In the genomic region with DNA sequence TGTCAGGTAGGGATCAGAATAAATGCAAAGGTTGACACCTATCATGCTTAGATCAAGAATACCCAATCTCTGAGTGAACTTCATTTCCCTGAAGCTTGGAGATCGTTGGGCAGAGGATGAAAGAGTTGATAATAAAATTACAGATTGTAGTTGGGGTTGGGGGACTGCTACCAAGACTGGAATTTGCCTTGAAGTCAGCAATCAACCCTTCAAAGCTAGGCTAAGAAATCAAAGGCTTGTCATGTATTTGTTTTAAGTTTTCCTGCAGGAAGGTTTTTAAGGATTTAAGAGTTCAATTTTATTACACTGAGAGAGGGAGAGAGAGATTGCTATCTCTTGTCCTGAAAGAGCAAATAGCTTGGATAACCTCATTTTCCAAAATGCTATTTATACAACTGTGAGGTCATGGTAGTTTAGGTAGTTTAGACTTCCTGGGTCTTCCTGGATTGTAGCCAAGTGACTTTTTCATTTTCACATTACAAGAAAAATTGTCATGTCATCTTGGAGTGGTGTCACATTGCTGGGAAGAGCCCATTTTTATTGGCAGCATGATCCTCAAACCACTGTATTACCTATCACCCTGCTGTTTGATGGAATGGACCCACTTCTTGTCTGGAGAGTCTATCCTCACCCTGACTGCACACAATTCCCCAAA, we compare ENCODE assay signal across 24 cellular contexts. TPM values are rescaled to one million over a fixed set of nuclear protein-coding genes. Genes with fewer than 3 reads are reported as not detected.
A peak's percentile ranks its signal among the peaks of the same experiment; 100 is the strongest.
DNase-seq lines count a peak whose midpoint lies in the region; ATAC-seq and TF ChIP-seq lines count a peak whose summit lies in the region.
"Had no signal": no experiment of that assay in that cellular context is flagged by ENCODE, and none has a peak within 500 bp of the region (broad histone marks: within the 10 kb centered on the region; RNA-seq: fewer than 3 reads in every experiment).

No MANE protein-coding gene starts in this region.

- intact Hi-C loops in Caco-2 (cut with micrococcal nuclease; ENCODE audit: unreplicated experiment) (loop anchor here (1.0 to 2.0 kb wide), 4 partner anchors 22 to 84 kb away; no protein-coding TSS in a partner anchor), Panc1 (cut with micrococcal nuclease; ENCODE audit: unreplicated experiment) (no loop called here), adrenal gland (cut with DNase I) (no loop called here)

- TF ChIP-seq POLR2A in adrenal gland (IDR thresholded peaks at IDR 0.05) = no peak

- H3K4me1 Mint-ChIP-seq in Caco-2 (ENCODE audit: low read depth, unreplicated experiment) = peaks cover 75% of the 10 kb centered on the region
- peaks cover 53% of the 10 kb centered on the region for H3K4me1 Mint-ChIP-seq in mesothelial cell of epicardium
- H3K4me1 Mint-ChIP-seq: activated CD4-positive, alpha-beta T cell treated with anti-CD3 and anti-CD28 coated beads for 36 hours; CD4-positive, CD25-positive, alpha-beta regulatory T cell; GM23338 had no signal

- H3K36me3 Mint-ChIP-seq in Caco-2 (ENCODE audit: insufficient read depth, unreplicated experiment) (no peaks in the 10 kb centered on the region), mesothelial cell of epicardium (no peaks in the 10 kb centered on the region)
- H3K36me3 Mint-ChIP-seq: activated naive CD8-positive, alpha-beta T cell; CD4-positive, CD25-positive, alpha-beta regulatory T cell had no signal

- H3K27me3 Mint-ChIP-seq in Caco-2 (ENCODE audit: insufficient read depth, unreplicated experiment) (no peaks in the 10 kb centered on the region), mesothelial cell of epicardium (ENCODE audit: low read depth) (no peaks in the 10 kb centered on the region)

- H3K27ac Mint-ChIP-seq in Caco-2 (ENCODE audit: unreplicated experiment) = peak overlapping the region; percentile 79
- peak overlapping the region; percentile 83 for H3K27ac Mint-ChIP-seq in mesothelial cell of epicardium
- H3K27ac Mint-ChIP-seq: activated CD4-positive, alpha-beta T cell treated with anti-CD3 and anti-CD28 coated beads for 36 hours; activated naive CD8-positive, alpha-beta T cell; CD4-positive, CD25-positive, alpha-beta regulatory T cell; GM23338 had no signal

- H3K4me1 ChIP-seq in Caco-2 (peaks cover 88% of the 10 kb centered on the region), Panc1 (ENCODE audit: control insufficient read depth, insufficient read depth, low read length) (peaks cover 17% of the 10 kb centered on the region), adrenal gland (replicated peaks in 1 of 2) (no peaks in the 10 kb centered on the region)
- H3K4me1 ChIP-seq: ascending aorta, foreskin keratinocyte, heart right ventricle, lower lobe of right lung, suprapubic skin had no signal

- peak overlapping the region; percentile 58; the same call in 1 of the 2 replicates for H3K27ac ChIP-seq in Panc1 (ENCODE audit: low read length)
- no peak overlapping the region for H3K27ac ChIP-seq in adrenal gland
- H3K27ac ChIP-seq: ascending aorta, foreskin keratinocyte, heart right ventricle, lower lobe of right lung, suprapubic skin had no signal

- BruUV-seq in Caco-2 (replicated peaks; lab: Mats Ljungman, UMichigan) = TSS peak; percentile 50
- BruUV-seq in Panc1 (replicated peaks; lab: Mats Ljungman, UMichigan) = no TSS peak

- H3K36me3 ChIP-seq in Caco-2 (ENCODE audit: control insufficient read depth, insufficient read depth, low read length) = no peaks in the 10 kb centered on the region
- H3K36me3 ChIP-seq in Panc1 (ENCODE audit: control insufficient read depth, insufficient read depth, low read length) = no peaks in the 10 kb centered on the region
- no peaks in the 10 kb centered on the region for H3K36me3 ChIP-seq in adrenal gland (replicated peaks in 1 of 2)
- H3K36me3 ChIP-seq: ascending aorta, esophagus muscularis mucosa, heart right ventricle, lower lobe of right lung, suprapubic skin had no signal

- CTCF ChIA-PET in Caco-2 (lab: Charles Lee) (interaction anchor here (0.8 to 2.0 kb wide), 3 partner anchors 9 to 118 kb away, joined by 3 to 8 read pairs (median 5); a partner anchor contains a TSS), Panc1 (lab: Charles Lee) (no interaction called here)

- H3K9me3 Mint-ChIP-seq in Caco-2 (ENCODE audit: unreplicated experiment) = no peaks in the 10 kb centered on the region
- H3K9me3 Mint-ChIP-seq in mesothelial cell of epicardium = no peaks in the 10 kb centered on the region
- H3K9me3 Mint-ChIP-seq: GM23338, nephron had no signal

- in situ Hi-C loops in Panc1 (cut with HindIII; ENCODE audit: low pct_unique_long_range_greater_than_20kb, low sequenced_read_pairs) = no loop called here

- DNase-seq in Caco-2 = peak; percentile 65 to 72
- DNase-seq in HT-29 (ENCODE audit: low spot score) = peak; percentile 45
- DNase-seq in Panc1 (ENCODE audit: low read depth, low spot score) = no peak
- no peak for DNase-seq in mesothelial cell of epicardium (ENCODE audit: low spot score in 2 of 2, unreplicated experiment in 2 of 2)
- no peak for DNase-seq in superior temporal gyrus (ENCODE audit: extremely low spot score)
- no peak for DNase-seq in stimulated activated CD4-positive, alpha-beta T cell treated with anti-CD3 and anti-CD28 coated beads, Interleukin-12 subunit alpha, Interleukin-12 subunit beta, amount 100 ng/mL, for 4 hours
- no peak for DNase-seq in adrenal gland
- DNase-seq: activated CD4-positive, alpha-beta T cell treated with anti-CD3 and anti-CD28 coated beads for 36 hours; activated T-cell treated with anti-CD3 and anti-CD28 coated beads for 4 hours; CD4-positive, CD25-positive, alpha-beta regulatory T cell; foreskin keratinocyte; heart right ventricle; kidney glomerular epithelial cell; lower lobe of right lung; NCI-H510A treated with DMSO at 0.1 percent for 48 hours; retina; RPMI8226 had no signal

- no peaks in the 10 kb centered on the region for H3K9me3 ChIP-seq in Caco-2
- H3K9me3 ChIP-seq in Panc1 (ENCODE audit: control insufficient read depth, insufficient read depth, low read depth, low read length) = no peaks in the 10 kb centered on the region
- no peaks in the 10 kb centered on the region for H3K9me3 ChIP-seq in adrenal gland (replicated peaks in 1 of 3)
- H3K9me3 ChIP-seq: ascending aorta, esophagus muscularis mucosa, heart right ventricle, lower lobe of right lung, suprapubic skin had no signal

- peak; percentile 36; the same call in 1 of the 2 replicates for ATAC-seq in Panc1
- ATAC-seq: activated CD4-positive, alpha-beta T cell treated with anti-CD3 and anti-CD28 coated beads for 36 hours; foreskin keratinocyte; GM23338; lower lobe of right lung had no signal

- WGBS in adrenal gland, 4 donors = 83 to 91% (median 83%) methylated on average over 1 of the region's 1 CpG

- H3K4me3 ChIP-seq in Caco-2 (ENCODE audit: low read depth, low read length) (no peak overlapping the region), Panc1 (ENCODE audit: low read depth in 2 of 2, low read length in 2 of 2) (no peak overlapping the region), adrenal gland (no peak overlapping the region)
- H3K4me3 ChIP-seq: ascending aorta, esophagus muscularis mucosa, GM23338, heart right ventricle, lower lobe of right lung, smooth muscle cell, suprapubic skin had no signal

- no peak for TF ChIP-seq CTCF in Caco-2 (IDR thresholded peaks at IDR 0.05; ENCODE audit: insufficient read depth in 1 of 2, low read depth in 1 of 2, low read length in 1 of 2, severe bottlenecking in 1 of 2, unreplicated experiment in 1 of 2)
- no peak for TF ChIP-seq CTCF in Panc1 (IDR thresholded peaks at IDR 0.05)
- TF ChIP-seq CTCF in mesothelial cell of epicardium (IDR thresholded peaks at IDR 0.05; ENCODE audit: unreplicated experiment) = no peak
- TF ChIP-seq CTCF in adrenal gland (IDR thresholded peaks at IDR 0.05) = no peak

- H3K4me3 Mint-ChIP-seq in Caco-2 (ENCODE audit: unreplicated experiment) (peak overlapping the region; percentile 30), mesothelial cell of epicardium (no peak overlapping the region)
- H3K4me3 Mint-ChIP-seq: activated CD4-positive, alpha-beta T cell treated with anti-CD3 and anti-CD28 coated beads for 36 hours; activated naive CD8-positive, alpha-beta T cell; CD4-positive, CD25-positive, alpha-beta regulatory T cell; GM23338; nephron had no signal

- H3K27me3 ChIP-seq in Caco-2 (replicated peaks; ENCODE audit: control insufficient read depth, insufficient read depth, low read length) = no peaks in the 10 kb centered on the region
- H3K27me3 ChIP-seq in Panc1 (ENCODE audit: control insufficient read depth, insufficient read depth, low read length) = no peaks in the 10 kb centered on the region
- H3K27me3 ChIP-seq in adrenal gland = no peaks in the 10 kb centered on the region
- H3K27me3 ChIP-seq: ascending aorta, esophagus muscularis mucosa, foreskin keratinocyte, heart right ventricle, suprapubic skin had no signal

- POLR2A ChIA-PET in Caco-2 (lab: Charles Lee) = interaction anchor here (0.5 to 1.7 kb wide), 4 partner anchors 9 to 303 kb away, joined by 3 to 5 read pairs (median 4); a partner anchor contains a TSS
- POLR2A ChIA-PET in Panc1 (lab: Charles Lee) = no interaction called here

RNA-seq across cellular contexts. Expression of a gene that starts 10.1 kb away (rescaled TPM):
- total RNA-seq in Caco-2 (2022) (400 and 432 TPM in 2 replicates), Panc1 (2021; ENCODE audit: unreplicated experiment) (355 TPM), mesothelial cell of epicardium (28.3 to 29.9 TPM (median 29.4 TPM) in 3 replicates), adrenal gland (10 to 100 TPM; 16.2 to 49.4 (median 41.4) TPM)
- 13.9 and 14.2 TPM in 2 replicates for total RNA-seq in HT-29 (2014; rRNA removed; shearing (Covaris generic))
- 307 TPM for polyA plus RNA-seq in Panc1 (2012; ENCODE audit: insufficient read length)
- polyA plus RNA-seq in adrenal gland = 10 to 100 TPM in 1 of 3 donors, 1 to 10 TPM in 2; 5.1 to 27.7 (median 9.5) TPM
- total RNA-seq: CD4-positive, CD25-positive, alpha-beta regulatory T cell had no signal

Comparison
In these comparisons a context has a peak if more than half of its experiments do, and no peak if none do; other contexts are left out.
1. DNase-seq: peak in Caco-2 (2 of 2) and HT-29 (single experiment); none in Panc1 (single experiment), mesothelial cell of epicardium (0 of 2), superior temporal gyrus (single experiment), stimulated activated CD4-positive, alpha-beta T cell treated with anti-CD3 and anti-CD28 coated beads, Interleukin-12 subunit alpha, Interleukin-12 subunit beta, amount 100 ng/mL, for 4 hours (single experiment) and adrenal gland (0 of 7).